9 cellular contexts compared by ENCODE assay signal in genomic region chr2:136362676-136363390, GRCh38.
A peak's percentile ranks its signal among the peaks of the same experiment; 100 is the strongest.
DNase-seq lines count a peak whose midpoint lies in the region; ATAC-seq, FAIRE-seq and TF ChIP-seq lines count a peak whose summit lies in the region.
"Had no signal": no experiment of that assay in that cellular context is flagged by ENCODE, and none has a peak within 500 bp of the region (broad histone marks: within the 10 kb centered on the region; RNA-seq: fewer than 3 reads in every experiment).

No MANE protein-coding gene starts in this region.

- TF ChIP-seq CTCF in astrocyte (IDR thresholded peaks at IDR 0.05; ENCODE audit: insufficient read depth, low read depth, low read length) (no peak), chondrocyte (IDR thresholded peaks at IDR 0.05) (no peak)

- no peaks in the 10 kb centered on the region for H3K9me3 ChIP-seq in astrocyte (ENCODE audit: insufficient read depth, low read depth, low read length)

- H3K9ac ChIP-seq in astrocyte (ENCODE audit: low read length) = no peak overlapping the region

- H3K27me3 Mint-ChIP-seq in astrocyte (ENCODE audit: low read depth, unreplicated experiment) (peaks cover 6% of the 10 kb centered on the region), chondrocyte (ENCODE audit: low read depth) (peaks cover 4% of the 10 kb centered on the region)

- H3K4me1 Mint-ChIP-seq in astrocyte (ENCODE audit: low read depth, unreplicated experiment) = no peaks in the 10 kb centered on the region
- no peaks in the 10 kb centered on the region for H3K4me1 Mint-ChIP-seq in chondrocyte (ENCODE audit: low read depth)

- H3K9me3 Mint-ChIP-seq in astrocyte (ENCODE audit: unreplicated experiment) = no peaks in the 10 kb centered on the region
- peaks cover 8% of the 10 kb centered on the region for H3K9me3 Mint-ChIP-seq in chondrocyte (ENCODE audit: low read depth)

- H4K20me1 ChIP-seq in astrocyte (ENCODE audit: insufficient read depth, low read length) = no peaks in the 10 kb centered on the region

- H3K36me3 Mint-ChIP-seq in astrocyte (ENCODE audit: low read depth, unreplicated experiment) (no peaks in the 10 kb centered on the region), chondrocyte (ENCODE audit: low read depth) (no peaks in the 10 kb centered on the region)

- H3K27ac Mint-ChIP-seq in astrocyte (ENCODE audit: unreplicated experiment) = no peak overlapping the region
- no peak overlapping the region for H3K27ac Mint-ChIP-seq in chondrocyte (ENCODE audit: unreplicated experiment)

- ATAC-seq in GM18498 (IDR thresholded peaks at IDR 0.05; ENCODE audit: unreplicated experiment) (peak; percentile 97), GM19467 (IDR thresholded peaks at IDR 0.05; ENCODE audit: unreplicated experiment) (peak; percentile 81), HG03159 (IDR thresholded peaks at IDR 0.05; ENCODE audit: unreplicated experiment) (peak; percentile 98), left lobe of liver (no peak)

- H3K4me3 ChIP-seq in astrocyte (ENCODE audit: insufficient read depth, low read depth, low read length) = no peak overlapping the region

- DNase-seq in astrocyte (ENCODE audit: low read depth) (peak; percentile 14), chondrocyte (ENCODE audit: low spot score) (no peak), left lobe of liver (ENCODE audit: low spot score) (no peak), erythroblast (lab: John Stamatoyannopoulos, UW) (no peak), DMS53 (lab: John Stamatoyannopoulos, UW) (no peak)
- DNase-seq: NCI-H2081 treated with DMSO at 0.1 percent for 48 hours had no signal

- no peaks in the 10 kb centered on the region for H3K27me3 ChIP-seq in astrocyte (ENCODE audit: insufficient read depth, low read length)

- TF ChIP-seq POLR2A in erythroblast (IDR thresholded peaks at IDR 0.05; ENCODE audit: low read length) = no peak

- no peak overlapping the region for H3K4me2 ChIP-seq in astrocyte (ENCODE audit: low read length)

- FAIRE-seq in astrocyte (lab: Jason Lieb, UNC) = no peak

- no peaks in the 10 kb centered on the region for H3K79me2 ChIP-seq in astrocyte (ENCODE audit: insufficient read depth, low read length)

- no peaks in the 10 kb centered on the region for H3K36me3 ChIP-seq in astrocyte (ENCODE audit: insufficient read depth, low read length)

- no peak overlapping the region for H2AFZ ChIP-seq in astrocyte (ENCODE audit: low read depth, low read length)

- H3K4me1 ChIP-seq in astrocyte (ENCODE audit: insufficient read depth, low read length) = no peaks in the 10 kb centered on the region

- no peak overlapping the region for H3K27ac ChIP-seq in astrocyte (ENCODE audit: low read depth, low read length)

- no peak overlapping the region for H3K4me3 Mint-ChIP-seq in astrocyte (ENCODE audit: unreplicated experiment)
- no peak overlapping the region for H3K4me3 Mint-ChIP-seq in chondrocyte (ENCODE audit: unreplicated experiment)
